Comparison of ENCODE assay signal across 1 cellular context in the genomic region with DNA sequence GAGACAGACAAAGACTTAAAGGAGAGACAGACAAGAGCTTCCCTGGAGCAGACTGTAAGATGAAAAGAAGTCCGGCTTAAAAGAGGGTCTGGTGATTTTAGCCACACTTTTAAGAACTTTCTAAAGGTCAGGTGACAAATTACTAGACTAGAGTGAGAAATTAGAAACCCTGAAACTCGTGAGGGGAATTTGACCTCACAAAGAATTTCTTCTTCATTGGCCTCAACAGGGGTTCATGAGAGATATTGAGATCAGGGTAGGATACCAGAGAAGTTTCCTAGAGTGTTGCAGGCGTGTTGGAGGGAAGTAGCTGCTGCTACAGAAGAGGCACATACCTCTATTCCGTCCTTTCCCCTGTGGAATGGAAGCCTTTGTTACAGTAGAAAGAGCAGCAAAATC.
TF ChIP-seq lines count a peak whose summit lies in the region.

No MANE protein-coding gene starts in this region.

TF ChIP-seq in H1, 55 proteins besides CTCF, POLR2A, EP300 and RAD21:
- no peak for TF ChIP-seq RBBP5 (IDR thresholded peaks at IDR 0.05; ENCODE audit: borderline replicate concordance, low read depth, low read length)
- TF ChIP-seq EZH2 (IDR thresholded peaks at IDR 0.05; ENCODE audit: low read depth, low read length, severe bottlenecking), result no peak
- TF ChIP-seq SP4 (IDR thresholded peaks at IDR 0.05; ENCODE audit: low read length), result no peak
- no peak for TF ChIP-seq HDAC2 (IDR thresholded peaks at IDR 0.05; ENCODE audit: borderline replicate concordance in 1 of 2, low read depth in 2 of 2, low read length in 2 of 2)
- TF ChIP-seq, protein P1, sequence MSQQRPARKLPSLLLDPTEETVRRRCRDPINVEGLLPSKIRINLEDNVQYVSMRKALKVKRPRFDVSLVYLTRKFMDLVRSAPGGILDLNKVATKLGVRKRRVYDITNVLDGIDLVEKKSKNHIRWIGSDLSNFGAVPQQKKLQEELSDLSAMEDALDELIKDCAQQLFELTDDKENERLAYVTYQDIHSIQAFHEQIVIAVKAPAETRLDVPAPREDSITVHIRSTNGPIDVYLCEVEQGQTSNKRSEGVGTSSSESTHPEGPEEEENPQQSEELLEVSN (IDR thresholded peaks at IDR 0.05), result no peak
- no peak for TF ChIP-seq ZNF274 (IDR thresholded peaks at IDR 0.05; ENCODE audit: borderline replicate concordance, extremely low read depth, low read length)
- no peak for TF ChIP-seq CBX8 (IDR thresholded peaks at IDR 0.05; ENCODE audit: borderline replicate concordance, low read depth, low read length)
- no peak for TF ChIP-seq SIN3A (conservative IDR thresholded peaks at IDR 0.05 in 1 of 2, IDR thresholded peaks at IDR 0.05 in 1 of 2; ENCODE audit: low read depth in 1 of 2, low read length in 2 of 2)
- no peak for TF ChIP-seq POLR2AphosphoS5 (IDR thresholded peaks at IDR 0.05; ENCODE audit: low read depth, low read length)
- no peak for TF ChIP-seq KDM1A (IDR thresholded peaks at IDR 0.05; ENCODE audit: borderline replicate concordance, low read length)
- TF ChIP-seq TCF12 (IDR thresholded peaks at IDR 0.05; ENCODE audit: low read depth, low read length), result no peak
- TF ChIP-seq RNF2 (IDR thresholded peaks at IDR 0.05; ENCODE audit: borderline replicate concordance, low read depth, low read length, missing control alignments, poor library complexity, severe bottlenecking), result no peak
- TF ChIP-seq, protein P2, sequence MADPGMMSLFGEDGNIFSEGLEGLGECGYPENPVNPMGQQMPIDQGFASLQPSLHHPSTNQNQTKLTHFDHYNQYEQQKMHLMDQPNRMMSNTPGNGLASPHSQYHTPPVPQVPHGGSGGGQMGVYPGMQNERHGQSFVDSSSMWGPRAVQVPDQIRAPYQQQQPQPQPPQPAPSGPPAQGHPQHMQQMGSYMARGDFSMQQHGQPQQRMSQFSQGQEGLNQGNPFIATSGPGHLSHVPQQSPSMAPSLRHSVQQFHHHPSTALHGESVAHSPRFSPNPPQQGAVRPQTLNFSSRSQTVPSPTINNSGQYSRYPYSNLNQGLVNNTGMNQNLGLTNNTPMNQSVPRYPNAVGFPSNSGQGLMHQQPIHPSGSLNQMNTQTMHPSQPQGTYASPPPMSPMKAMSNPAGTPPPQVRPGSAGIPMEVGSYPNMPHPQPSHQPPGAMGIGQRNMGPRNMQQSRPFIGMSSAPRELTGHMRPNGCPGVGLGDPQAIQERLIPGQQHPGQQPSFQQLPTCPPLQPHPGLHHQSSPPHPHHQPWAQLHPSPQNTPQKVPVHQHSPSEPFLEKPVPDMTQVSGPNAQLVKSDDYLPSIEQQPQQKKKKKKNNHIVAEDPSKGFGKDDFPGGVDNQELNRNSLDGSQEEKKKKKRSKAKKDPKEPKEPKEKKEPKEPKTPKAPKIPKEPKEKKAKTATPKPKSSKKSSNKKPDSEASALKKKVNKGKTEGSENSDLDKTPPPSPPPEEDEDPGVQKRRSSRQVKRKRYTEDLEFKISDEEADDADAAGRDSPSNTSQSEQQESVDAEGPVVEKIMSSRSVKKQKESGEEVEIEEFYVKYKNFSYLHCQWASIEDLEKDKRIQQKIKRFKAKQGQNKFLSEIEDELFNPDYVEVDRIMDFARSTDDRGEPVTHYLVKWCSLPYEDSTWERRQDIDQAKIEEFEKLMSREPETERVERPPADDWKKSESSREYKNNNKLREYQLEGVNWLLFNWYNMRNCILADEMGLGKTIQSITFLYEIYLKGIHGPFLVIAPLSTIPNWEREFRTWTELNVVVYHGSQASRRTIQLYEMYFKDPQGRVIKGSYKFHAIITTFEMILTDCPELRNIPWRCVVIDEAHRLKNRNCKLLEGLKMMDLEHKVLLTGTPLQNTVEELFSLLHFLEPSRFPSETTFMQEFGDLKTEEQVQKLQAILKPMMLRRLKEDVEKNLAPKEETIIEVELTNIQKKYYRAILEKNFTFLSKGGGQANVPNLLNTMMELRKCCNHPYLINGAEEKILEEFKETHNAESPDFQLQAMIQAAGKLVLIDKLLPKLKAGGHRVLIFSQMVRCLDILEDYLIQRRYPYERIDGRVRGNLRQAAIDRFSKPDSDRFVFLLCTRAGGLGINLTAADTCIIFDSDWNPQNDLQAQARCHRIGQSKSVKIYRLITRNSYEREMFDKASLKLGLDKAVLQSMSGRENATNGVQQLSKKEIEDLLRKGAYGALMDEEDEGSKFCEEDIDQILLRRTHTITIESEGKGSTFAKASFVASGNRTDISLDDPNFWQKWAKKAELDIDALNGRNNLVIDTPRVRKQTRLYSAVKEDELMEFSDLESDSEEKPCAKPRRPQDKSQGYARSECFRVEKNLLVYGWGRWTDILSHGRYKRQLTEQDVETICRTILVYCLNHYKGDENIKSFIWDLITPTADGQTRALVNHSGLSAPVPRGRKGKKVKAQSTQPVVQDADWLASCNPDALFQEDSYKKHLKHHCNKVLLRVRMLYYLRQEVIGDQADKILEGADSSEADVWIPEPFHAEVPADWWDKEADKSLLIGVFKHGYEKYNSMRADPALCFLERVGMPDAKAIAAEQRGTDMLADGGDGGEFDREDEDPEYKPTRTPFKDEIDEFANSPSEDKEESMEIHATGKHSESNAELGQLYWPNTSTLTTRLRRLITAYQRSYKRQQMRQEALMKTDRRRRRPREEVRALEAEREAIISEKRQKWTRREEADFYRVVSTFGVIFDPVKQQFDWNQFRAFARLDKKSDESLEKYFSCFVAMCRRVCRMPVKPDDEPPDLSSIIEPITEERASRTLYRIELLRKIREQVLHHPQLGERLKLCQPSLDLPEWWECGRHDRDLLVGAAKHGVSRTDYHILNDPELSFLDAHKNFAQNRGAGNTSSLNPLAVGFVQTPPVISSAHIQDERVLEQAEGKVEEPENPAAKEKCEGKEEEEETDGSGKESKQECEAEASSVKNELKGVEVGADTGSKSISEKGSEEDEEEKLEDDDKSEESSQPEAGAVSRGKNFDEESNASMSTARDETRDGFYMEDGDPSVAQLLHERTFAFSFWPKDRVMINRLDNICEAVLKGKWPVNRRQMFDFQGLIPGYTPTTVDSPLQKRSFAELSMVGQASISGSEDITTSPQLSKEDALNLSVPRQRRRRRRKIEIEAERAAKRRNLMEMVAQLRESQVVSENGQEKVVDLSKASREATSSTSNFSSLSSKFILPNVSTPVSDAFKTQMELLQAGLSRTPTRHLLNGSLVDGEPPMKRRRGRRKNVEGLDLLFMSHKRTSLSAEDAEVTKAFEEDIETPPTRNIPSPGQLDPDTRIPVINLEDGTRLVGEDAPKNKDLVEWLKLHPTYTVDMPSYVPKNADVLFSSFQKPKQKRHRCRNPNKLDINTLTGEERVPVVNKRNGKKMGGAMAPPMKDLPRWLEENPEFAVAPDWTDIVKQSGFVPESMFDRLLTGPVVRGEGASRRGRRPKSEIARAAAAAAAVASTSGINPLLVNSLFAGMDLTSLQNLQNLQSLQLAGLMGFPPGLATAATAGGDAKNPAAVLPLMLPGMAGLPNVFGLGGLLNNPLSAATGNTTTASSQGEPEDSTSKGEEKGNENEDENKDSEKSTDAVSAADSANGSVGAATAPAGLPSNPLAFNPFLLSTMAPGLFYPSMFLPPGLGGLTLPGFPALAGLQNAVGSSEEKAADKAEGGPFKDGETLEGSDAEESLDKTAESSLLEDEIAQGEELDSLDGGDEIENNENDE (IDR thresholded peaks at IDR 0.05; ENCODE audit: insufficient replicate concordance, low read length), result no peak
